20 cellular contexts compared by ENCODE assay signal in the genomic region with DNA sequence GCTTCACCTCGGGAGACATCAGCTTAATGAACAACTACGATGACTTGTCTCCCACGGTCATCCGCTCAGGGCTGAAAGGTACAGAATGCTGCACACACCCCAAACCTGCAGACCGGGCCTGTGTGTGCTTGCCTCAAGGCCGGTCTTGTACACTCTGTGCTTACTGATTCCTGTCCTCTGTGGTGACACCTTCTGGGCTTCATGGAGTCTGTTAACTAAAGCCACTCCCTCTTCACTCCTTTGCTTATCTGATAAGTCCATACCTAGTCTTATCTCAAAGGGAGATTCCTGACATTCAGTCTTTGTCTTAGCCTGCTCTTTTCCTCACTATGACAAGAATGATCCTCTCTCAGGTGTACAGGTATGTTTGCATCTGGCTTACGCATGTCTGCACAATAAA.
A peak's percentile ranks its signal among the peaks of the same experiment; 100 is the strongest.
DNase-seq lines count a peak whose midpoint lies in the region; ATAC-seq and TF ChIP-seq lines count a peak whose summit lies in the region.
"Had no signal": no experiment of that assay in that cellular context is flagged by ENCODE, and none has a peak within 500 bp of the region (broad histone marks: within the 10 kb centered on the region; RNA-seq: fewer than 3 reads in every experiment).

No MANE protein-coding gene starts in this region.

- no peaks in the 10 kb centered on the region for H3K9me3 ChIP-seq in mammary epithelial cell (replicated peaks; ENCODE audit: insufficient read depth, low read length)
- peaks cover 2% of the 10 kb centered on the region for H3K9me3 ChIP-seq in trophoblast cell (ENCODE audit: insufficient read depth, low read depth, low read length)
- H3K9me3 ChIP-seq: MG63, SK-N-SH had no signal

- in situ Hi-C loops in G401 (cut with HindIII; ENCODE audit: low sequenced_read_pairs) (no loop called here), mammary epithelial cell (cut with MboI; ENCODE audit: low sequenced_read_pairs in 2 of 2) (no loop called here)

- H4K12ac ChIP-seq in trophoblast cell (ENCODE audit: low read depth, low read length), result no peak overlapping the region

- no peak overlapping the region for H2AK5ac ChIP-seq in trophoblast cell (ENCODE audit: low read length)

- H3K23ac ChIP-seq in trophoblast cell (ENCODE audit: low read length), result no peak overlapping the region

- no peak overlapping the region for H2BK120ac ChIP-seq in trophoblast cell (ENCODE audit: insufficient read depth, low read length, poor library complexity)

- no TSS peak for BruUV-seq in mammary epithelial cell (replicated peaks; lab: Mats Ljungman, UMichigan)

- no peak overlapping the region for H2BK5ac ChIP-seq in trophoblast cell (ENCODE audit: low read depth, low read length, poor library complexity)

- CTCF ChIA-PET in mammary epithelial cell (lab: Charles Lee; ENCODE audit: low non-redundant PET), result no interaction called here

- no peaks in the 10 kb centered on the region for H4K20me1 ChIP-seq in mammary epithelial cell (ENCODE audit: insufficient read depth, low read length)

- DNase-seq in G401 (ENCODE audit: low spot score) (peak; percentile 62), mammary epithelial cell (peak; percentile 48), trophoblast cell (peak; percentile 74 to 94), iPS-NIHi11 (ENCODE audit: low spot score) (no peak), HuH-7 (ENCODE audit: low spot score) (no peak)
- DNase-seq: Calu3, GM23248, HCEC 1CT, MG63, NCI-H1092, NCI-H146, NCI-H2081, NCI-H510A treated with DMSO at 0.1 percent for 48 hours, SHP77, SK-N-SH had no signal

- H3K4ac ChIP-seq in trophoblast cell (ENCODE audit: low read depth, low read length), result no peak overlapping the region

- H3K27me3 ChIP-seq in mammary epithelial cell (ENCODE audit: insufficient read depth, low read length) (no peaks in the 10 kb centered on the region), trophoblast cell (ENCODE audit: insufficient read depth, low read length) (no peaks in the 10 kb centered on the region)
- H3K27me3 ChIP-seq: MG63 had no signal

- peaks cover 3% of the 10 kb centered on the region for H3K36me3 ChIP-seq in mammary epithelial cell (ENCODE audit: insufficient read depth, low read length)
- peaks cover 9 to 19% of the 10 kb centered on the region in 2 experiments for H3K36me3 ChIP-seq in trophoblast cell (ENCODE audit: control insufficient read depth in 1 of 2, insufficient read depth in 2 of 2, low read length in 2 of 2)
- H3K36me3 ChIP-seq: MG63 had no signal

- no peak overlapping the region for H3K14ac ChIP-seq in trophoblast cell (ENCODE audit: low read length)

- H4K8ac ChIP-seq in trophoblast cell (ENCODE audit: low read depth, low read length), result no peak overlapping the region

- peak in 1 of 2 donors; percentile 9 for TF ChIP-seq CTCF in mammary epithelial cell (conservative IDR thresholded peaks at IDR 0.05 in 1 of 2, IDR thresholded peaks at IDR 0.05 in 1 of 2; ENCODE audit: extremely low read depth in 1 of 2, insufficient read depth in 1 of 2, low read depth in 1 of 2, low read length in 2 of 2)

- H2BK12ac ChIP-seq in trophoblast cell (ENCODE audit: low read length), result no peak overlapping the region

- H3K4me1 ChIP-seq in mammary epithelial cell (ENCODE audit: insufficient read depth, low read length) (no peaks in the 10 kb centered on the region), trophoblast cell (ENCODE audit: control insufficient read depth in 1 of 2, insufficient read depth in 2 of 2, low read length in 2 of 2) (peaks cover 4% of the 10 kb centered on the region in 2 experiments)

- H3K79me1 ChIP-seq in trophoblast cell (ENCODE audit: low read length), result no peaks in the 10 kb centered on the region

- H3K4me2 ChIP-seq in mammary epithelial cell (ENCODE audit: insufficient read depth, low read depth, low read length) (no peak overlapping the region), trophoblast cell (ENCODE audit: low read length) (no peak overlapping the region)
- H3K4me2 ChIP-seq: KMS-11, SK-N-SH had no signal

- H3K27ac ChIP-seq in mammary epithelial cell (ENCODE audit: insufficient read depth, low read depth, low read length) (no peak overlapping the region), trophoblast cell (ENCODE audit: low read depth, low read length) (no peak overlapping the region)
- H3K27ac ChIP-seq: C4-2B, GM23248, KMS-11 had no signal

- intact Hi-C loops in mammary epithelial cell (cut with micrococcal nuclease), result loop anchor here (1.0 kb wide), 1 partner anchor 231 kb away; no protein-coding TSS in a partner anchor

- no peak overlapping the region for H3K18ac ChIP-seq in trophoblast cell (ENCODE audit: low read length)

- WGBS in mammary epithelial cell (ENCODE audit: low coverage, missing lambda C conversion rate), result 56% methylated on average over 5 of the region's 7 CpGs
- WGBS in trophoblast cell (ENCODE audit: extremely low coverage, insufficient coverage, insufficient read length), result no CpG with 5 or more reads among the region's 7 CpGs

- peak; percentile 99 for ATAC-seq in esophagus mucosa
- no peak for ATAC-seq in HG03442 (IDR thresholded peaks at IDR 0.05; ENCODE audit: unreplicated experiment)
- no peak for ATAC-seq in HG02763 (IDR thresholded peaks at IDR 0.05; ENCODE audit: unreplicated experiment)

- H4K91ac ChIP-seq in trophoblast cell (ENCODE audit: low read depth, low read length), result no peak overlapping the region

- no peak overlapping the region for H3K4me3 ChIP-seq in mammary epithelial cell (replicated peaks in 1 of 3; ENCODE audit: insufficient read depth in 1 of 3, low read depth in 2 of 3, low read length in 3 of 3)
- no peak overlapping the region for H3K4me3 ChIP-seq in trophoblast cell (ENCODE audit: low read depth, low read length)
- H3K4me3 ChIP-seq: GM23248, MG63 had no signal

- H3K9ac ChIP-seq in mammary epithelial cell (ENCODE audit: insufficient read depth, low read length) (no peak overlapping the region), trophoblast cell (ENCODE audit: low read length) (no peak overlapping the region)
- H3K9ac ChIP-seq: GM23248, KMS-11, SK-N-SH had no signal

- no peaks in the 10 kb centered on the region for H3K79me2 ChIP-seq in mammary epithelial cell (ENCODE audit: insufficient read depth, low read length)
- H3K79me2 ChIP-seq in trophoblast cell (ENCODE audit: control insufficient read depth, insufficient read depth, low read length, poor library complexity), result no peaks in the 10 kb centered on the region

- dilution Hi-C loops in mammary epithelial cell (cut with HindIII; ENCODE audit: low sequenced_read_pairs), result no loop called here

- no peak overlapping the region for H2AFZ ChIP-seq in mammary epithelial cell (ENCODE audit: low read depth, low read length)
- no peak overlapping the region for H2AFZ ChIP-seq in trophoblast cell (ENCODE audit: insufficient read depth, low read length, poor library complexity)
- H2AFZ ChIP-seq: GM23248 had no signal

Comparison
In these comparisons a context has a peak if more than half of its experiments do, and no peak if none do; other contexts are left out.
1. DNase-seq: peak in G401 (single experiment), mammary epithelial cell (single experiment) and trophoblast cell (2 of 2); none in iPS-NIHi11 (single experiment) and HuH-7 (single experiment).